ENCODE assay signal across 1 cellular context in the genomic region with DNA sequence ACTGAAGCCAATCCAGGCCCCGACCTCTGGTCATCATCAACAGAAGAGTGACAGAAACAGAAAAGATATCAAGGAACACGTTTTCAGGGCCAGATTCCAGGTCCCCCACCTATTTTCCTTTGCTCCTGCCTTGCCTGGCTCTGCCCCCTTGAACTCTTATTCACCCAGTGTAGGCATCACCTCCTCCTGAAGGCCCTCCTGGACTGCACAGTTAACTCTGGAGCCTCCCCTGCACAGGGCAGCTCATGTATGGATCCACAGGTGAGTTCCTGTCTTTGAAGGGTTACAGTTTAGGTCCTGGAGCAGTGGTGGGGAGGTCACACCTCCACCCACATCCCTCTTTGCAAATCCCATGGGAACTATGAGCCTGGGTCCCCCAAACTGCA.
TF ChIP-seq lines count a peak whose summit lies in the region.

No MANE protein-coding gene starts in this region.

TF ChIP-seq in K562, 482 proteins besides CTCF, POLR2A, EP300 and RAD21:
- TF ChIP-seq ZFP36 (IDR thresholded peaks at IDR 0.05; ENCODE audit: low read depth, low read length, partially characterized antibody) (peak; percentile 91), SMARCA4 (IDR thresholded peaks at IDR 0.05) (no peak), RBM25 (IDR thresholded peaks at IDR 0.05; ENCODE audit: low read depth, low read length, severe bottlenecking) (peak; percentile 72), BCOR (IDR thresholded peaks at IDR 0.05) (peak; percentile 15; the same call in 1 of the 2 replicates), FUS (optimal IDR thresholded peaks at IDR 0.05; ENCODE audit: low read depth, low read length) (no peak)
- TF ChIP-seq, protein P1, sequence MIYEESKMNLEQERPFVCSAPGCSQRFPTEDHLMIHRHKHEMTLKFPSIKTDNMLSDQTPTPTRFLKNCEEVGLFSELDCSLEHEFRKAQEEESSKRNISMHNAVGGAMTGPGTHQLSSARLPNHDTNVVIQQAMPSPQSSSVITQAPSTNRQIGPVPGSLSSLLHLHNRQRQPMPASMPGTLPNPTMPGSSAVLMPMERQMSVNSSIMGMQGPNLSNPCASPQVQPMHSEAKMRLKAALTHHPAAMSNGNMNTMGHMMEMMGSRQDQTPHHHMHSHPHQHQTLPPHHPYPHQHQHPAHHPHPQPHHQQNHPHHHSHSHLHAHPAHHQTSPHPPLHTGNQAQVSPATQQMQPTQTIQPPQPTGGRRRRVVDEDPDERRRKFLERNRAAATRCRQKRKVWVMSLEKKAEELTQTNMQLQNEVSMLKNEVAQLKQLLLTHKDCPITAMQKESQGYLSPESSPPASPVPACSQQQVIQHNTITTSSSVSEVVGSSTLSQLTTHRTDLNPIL (CRISPR knock-in tag; IDR thresholded peaks at IDR 0.05), result no peak
TF ChIP-seq in K562: peak in this region for 3.
